In genomic region chr6:133673056-133673455, GRCh38 we compare ENCODE assay signal across 1 cellular context.
TF ChIP-seq lines count a peak whose summit lies in the region.

No MANE protein-coding gene starts in this region.

TF ChIP-seq in H1, 55 proteins besides CTCF, POLR2A, EP300 and RAD21 (continued from another document):
- no peak for TF ChIP-seq SAP30 (IDR thresholded peaks at IDR 0.05; ENCODE audit: insufficient read depth, insufficient replicate concordance, low read length)
- TF ChIP-seq GABPA (IDR thresholded peaks at IDR 0.05; ENCODE audit: borderline replicate concordance, insufficient read depth, low read length), result no peak
- TF ChIP-seq USF2 (IDR thresholded peaks at IDR 0.05; ENCODE audit: low read length), result no peak
- TF ChIP-seq GTF2F1 (IDR thresholded peaks at IDR 0.05; ENCODE audit: borderline replicate concordance, low read depth, low read length), result no peak
TF ChIP-seq in H1: peak in this region for 0.
